ENCODE assay signal across 13 cellular contexts in the genomic region with DNA sequence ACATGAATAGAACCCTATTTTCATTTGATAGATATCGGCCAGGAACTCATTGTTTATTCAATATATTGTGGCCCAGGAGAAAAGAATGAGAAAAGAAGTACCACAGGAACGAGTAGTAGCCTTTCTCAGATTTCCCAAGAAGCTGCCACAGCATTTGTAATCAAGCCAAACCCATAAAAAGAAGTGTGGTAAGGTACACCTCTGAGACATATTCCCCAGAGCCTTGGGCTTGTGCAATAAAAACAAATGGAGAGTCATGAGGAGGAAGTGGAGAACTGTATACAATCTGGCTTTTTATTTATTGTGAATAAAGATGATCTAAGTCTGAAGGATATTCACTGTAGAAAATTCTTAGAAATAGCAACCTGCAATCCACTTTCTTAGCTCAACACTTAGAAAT. TPM values are rescaled to one million over a fixed set of nuclear protein-coding genes. Genes with fewer than 3 reads are reported as not detected.
DNase-seq lines count a peak whose midpoint lies in the region; ATAC-seq and TF ChIP-seq lines count a peak whose summit lies in the region.
"Had no signal": no experiment of that assay in that cellular context is flagged by ENCODE, and none has a peak within 500 bp of the region (broad histone marks: within the 10 kb centered on the region; RNA-seq: fewer than 3 reads in every experiment).

No MANE protein-coding gene starts in this region.

- no peak overlapping the region for H3K4me3 Mint-ChIP-seq in activated T-helper 1 cell treated with anti-CD3 and anti-CD28 coated beads, Interleukin-12 subunit alpha, Interleukin-12 subunit beta, Interleukin-2, Interleukin-4 antibody, amounts not matched to agents 30 ng/mL and 10 ng/mL and 1 ng/mL, durations not matched to agents 14 hours and 24 hours and 36 hours
- H3K4me3 Mint-ChIP-seq in H9, result no peak overlapping the region
- H3K4me3 Mint-ChIP-seq: activated T-cell treated with anti-CD3 and anti-CD28 coated beads, Interleukin-2, amount 50 U/mL, for 24 hours had no signal

- no peaks in the 10 kb centered on the region for H3K79me2 ChIP-seq in H9 (ENCODE audit: insufficient read depth, low read length)

- H2AK9ac ChIP-seq in IMR-90 (replicated peaks; ENCODE audit: low read depth, low read length, poor library complexity), result no peak overlapping the region

- H3K9me3 Mint-ChIP-seq in activated T-helper 1 cell treated with anti-CD3 and anti-CD28 coated beads, Interleukin-12 subunit alpha, Interleukin-12 subunit beta, Interleukin-2, Interleukin-4 antibody, amounts not matched to agents 30 ng/mL and 10 ng/mL and 1 ng/mL, durations not matched to agents 14 hours and 24 hours and 36 hours, result no peaks in the 10 kb centered on the region
- H3K9me3 Mint-ChIP-seq in H9, result no peaks in the 10 kb centered on the region
- H3K9me3 Mint-ChIP-seq: activated T-cell treated with anti-CD3 and anti-CD28 coated beads, Interleukin-2, amount 50 U/mL, for 24 hours had no signal

- H4K20me1 ChIP-seq in IMR-90 (ENCODE audit: insufficient read depth, low read length), result no peaks in the 10 kb centered on the region
- H4K20me1 ChIP-seq in H9 (ENCODE audit: control insufficient read depth, insufficient read depth, insufficient read length), result no peaks in the 10 kb centered on the region

- H2AFZ ChIP-seq in IMR-90 (replicated peaks; ENCODE audit: low read length, poor library complexity), result no peak overlapping the region
- H2AFZ ChIP-seq in H9 (ENCODE audit: low read length), result no peak overlapping the region

- TF ChIP-seq CTCF in AG09319 (IDR thresholded peaks at IDR 0.05; ENCODE audit: low read depth, low read length) (no peak), IMR-90 (conservative IDR thresholded peaks at IDR 0.05; ENCODE audit: low read depth, low read length) (no peak), H9 (conservative IDR thresholded peaks at IDR 0.05) (no peak)

- no peak overlapping the region for H2BK20ac ChIP-seq in IMR-90 (ENCODE audit: low read depth, low read length)
- no peak overlapping the region for H2BK20ac ChIP-seq in H9 (ENCODE audit: low read depth, low read length, poor library complexity, severe bottlenecking)

- H3K56ac ChIP-seq in IMR-90 (ENCODE audit: extremely low read depth, insufficient read depth, low read length) (no peak overlapping the region), H9 (ENCODE audit: insufficient read length, low read depth, low read length) (no peak overlapping the region)

- H4K5ac ChIP-seq in IMR-90 (ENCODE audit: low read depth, low read length) (no peak overlapping the region), H9 (ENCODE audit: insufficient read length, low read depth, low read length) (no peak overlapping the region)

- BruUV-seq in IMR-90 (replicated peaks; lab: Mats Ljungman, UMichigan), result no TSS peak

- H2BK5ac ChIP-seq in IMR-90 (ENCODE audit: low read depth, low read length, poor library complexity, severe bottlenecking) (no peak overlapping the region), H9 (ENCODE audit: insufficient read length, low read length) (no peak overlapping the region)

- H3K18ac ChIP-seq in IMR-90 (ENCODE audit: low read depth, low read length) (no peak overlapping the region), H9 (ENCODE audit: insufficient read length, low read depth, low read length) (no peak overlapping the region)

- no peaks in the 10 kb centered on the region for H3K36me3 Mint-ChIP-seq in activated T-helper 1 cell treated with anti-CD3 and anti-CD28 coated beads, Interleukin-12 subunit alpha, Interleukin-12 subunit beta, Interleukin-2, Interleukin-4 antibody, amounts not matched to agents 30 ng/mL and 10 ng/mL and 1 ng/mL, durations not matched to agents 14 hours and 24 hours and 36 hours (ENCODE audit: low read depth)
- H3K36me3 Mint-ChIP-seq in H9 (ENCODE audit: insufficient read depth in 1 of 3, low read depth in 3 of 3), result no peaks in the 10 kb centered on the region

- H4K8ac ChIP-seq in IMR-90 (ENCODE audit: low read depth in 2 of 2, low read length in 2 of 2), result no peak overlapping the region
- no peak overlapping the region for H4K8ac ChIP-seq in H9 (replicated peaks; ENCODE audit: insufficient read length, low read depth, low read length)

- no peak overlapping the region for H2BK15ac ChIP-seq in IMR-90 (ENCODE audit: low read depth, low read length)
- no peak overlapping the region for H2BK15ac ChIP-seq in H9 (ENCODE audit: low read depth, low read length)

- H4K91ac ChIP-seq in IMR-90 (ENCODE audit: insufficient read depth, low read depth, low read length), result no peak overlapping the region
- no peak overlapping the region for H4K91ac ChIP-seq in H9 (ENCODE audit: insufficient read length, low read depth, low read length)

- intact Hi-C loops in IMR-90 (cut with micrococcal nuclease), result no loop called here
- intact Hi-C loops in activated T-helper 1 cell treated with anti-CD3 and anti-CD28 coated beads, Interleukin-12 subunit alpha, Interleukin-12 subunit beta, Interleukin-2, Interleukin-4 antibody, amounts not matched to agents 30 ng/mL and 10 ng/mL and 1 ng/mL, durations not matched to agents 14 hours and 24 hours and 36 hours (cut with micrococcal nuclease), result no loop called here

- H3K9ac ChIP-seq in IMR-90 (ENCODE audit: low read depth, low read length) (no peak overlapping the region), H9 (ENCODE audit: extremely low read depth, insufficient read length, low read length) (no peak overlapping the region)

- no peak for TF ChIP-seq RAD21 in IMR-90 (IDR thresholded peaks at IDR 0.05; ENCODE audit: low read length)

- no peak overlapping the region for H3K27ac Mint-ChIP-seq in activated T-helper 1 cell treated with anti-CD3 and anti-CD28 coated beads, Interleukin-12 subunit alpha, Interleukin-12 subunit beta, Interleukin-2, Interleukin-4 antibody, amounts not matched to agents 30 ng/mL and 10 ng/mL and 1 ng/mL, durations not matched to agents 14 hours and 24 hours and 36 hours
- H3K27ac Mint-ChIP-seq in H9, result no peak overlapping the region
- H3K27ac Mint-ChIP-seq: activated T-cell treated with anti-CD3 and anti-CD28 coated beads, Interleukin-2, amount 50 U/mL, for 24 hours had no signal

- H3K23me2 ChIP-seq in H9 (ENCODE audit: insufficient read length, low read depth, low read length, poor library complexity, severe bottlenecking), result no peaks in the 10 kb centered on the region

- no CpG with 5 or more reads among the region's 2 CpGs for WGBS in IMR-90 (ENCODE audit: extremely low coverage in 2 of 2, insufficient read length in 1 of 2), 2 experiments
- WGBS in H9 (ENCODE audit: extremely low coverage, insufficient read length, low lambda C conversion rate), result no CpG with 5 or more reads among the region's 2 CpGs

- H3K9me3 ChIP-seq in IMR-90 (ENCODE audit: control insufficient read depth, insufficient read depth, low read length), result no peaks in the 10 kb centered on the region
- H3K9me3 ChIP-seq in H9 (ENCODE audit: control insufficient read depth, low read depth, low read length), result no peaks in the 10 kb centered on the region
- H3K9me3 ChIP-seq: body of pancreas had no signal

- in situ Hi-C loops in IMR-90 (cut with MboI; ENCODE audit: low sequenced_read_pairs), result no loop called here

- ATAC-seq in IMR-90 (ENCODE audit: low read depth) (peak; percentile 79), GM21825 (IDR thresholded peaks at IDR 0.05; ENCODE audit: unreplicated experiment) (no peak)
- ATAC-seq: body of pancreas had no signal

- H3K27me3 ChIP-seq in IMR-90 (ENCODE audit: control insufficient read depth, insufficient read depth, low read length) (peaks cover 5% of the 10 kb centered on the region), H9 (ENCODE audit: insufficient read depth, low read length) (no peaks in the 10 kb centered on the region)
- H3K27me3 ChIP-seq: body of pancreas had no signal

- dilution Hi-C loops in IMR-90 (cut with HindIII; ENCODE audit: low sequenced_read_pairs, unreplicated experiment), result no loop called here

- H2AK5ac ChIP-seq in IMR-90 (ENCODE audit: low read depth, low read length), result no peak overlapping the region
- no peak overlapping the region for H2AK5ac ChIP-seq in H9 (ENCODE audit: insufficient read length, low read length)

- H3K14ac ChIP-seq in IMR-90 (replicated peaks; ENCODE audit: low read depth, low read length), result no peak overlapping the region
- H3K14ac ChIP-seq in H9 (ENCODE audit: insufficient read depth, low read length), result no peak overlapping the region

- POLR2A ChIA-PET in IMR-90 (lab: Charles Lee; ENCODE audit: unreplicated experiment), result no interaction called here

- H2BK120ac ChIP-seq in IMR-90 (ENCODE audit: low read depth, low read length) (no peak overlapping the region), H9 (ENCODE audit: low read depth, low read length, poor library complexity, severe bottlenecking) (no peak overlapping the region)

- H3K36me3 ChIP-seq in IMR-90 (ENCODE audit: control insufficient read depth, insufficient read depth, low read length), result no peaks in the 10 kb centered on the region

- no peak overlapping the region for H3K4me3 ChIP-seq in IMR-90 (ENCODE audit: insufficient read depth, low read depth, low read length)
- H3K4me3 ChIP-seq: body of pancreas had no signal

- H3K9me1 ChIP-seq in IMR-90 (ENCODE audit: insufficient read depth, low read length), result no peaks in the 10 kb centered on the region

- H3K4ac ChIP-seq in IMR-90 (ENCODE audit: low read depth, low read length) (no peak overlapping the region), H9 (ENCODE audit: low read depth, low read length) (no peak overlapping the region)

- DNase-seq in AG09319 (ENCODE audit: extremely low read depth, low read depth) (peak; percentile 44), IMR-90 (peak; percentile 71), astrocyte of the hippocampus (ENCODE audit: low read depth, low spot score) (peak; percentile 58), iris pigment epithelial cell (ENCODE audit: low read depth) (peak; percentile 89), D341Med (ENCODE audit: low spot score) (no peak), H9 (no peak)
- no peak for DNase-seq in activated T-helper 1 cell treated with anti-CD3 and anti-CD28 coated beads, Interleukin-12 subunit alpha, Interleukin-12 subunit beta, Interleukin-2, Interleukin-4 antibody, amounts not matched to agents 30 ng/mL and 10 ng/mL and 1 ng/mL, durations not matched to agents 14 hours and 24 hours and 36 hours (ENCODE audit: low spot score)
- DNase-seq: activated CD4-positive, CD25-positive, alpha-beta regulatory T cell treated with anti-CD3 and anti-CD28 coated beads, Interleukin-2, amount 50 U/mL, for 72 hours; activated T-cell treated with anti-CD3 and anti-CD28 coated beads, Interleukin-2, amount 50 U/mL, for 24 hours; body of pancreas; NCI-H526; SIG-M5 had no signal

- H3K27ac ChIP-seq in IMR-90 (ENCODE audit: insufficient read depth, low read length) (no peak overlapping the region), H9 (ENCODE audit: insufficient read length, low read depth, low read length) (no peak overlapping the region)
- H3K27ac ChIP-seq: body of pancreas had no signal

- peaks cover 3% of the 10 kb centered on the region for H3K27me3 Mint-ChIP-seq in activated T-helper 1 cell treated with anti-CD3 and anti-CD28 coated beads, Interleukin-12 subunit alpha, Interleukin-12 subunit beta, Interleukin-2, Interleukin-4 antibody, amounts not matched to agents 30 ng/mL and 10 ng/mL and 1 ng/mL, durations not matched to agents 14 hours and 24 hours and 36 hours (ENCODE audit: insufficient read depth)
- no peaks in the 10 kb centered on the region; the same call in 1 of the 2 replicates for H3K27me3 Mint-ChIP-seq in H9 (ENCODE audit: low read depth)

- no peak overlapping the region for H2BK12ac ChIP-seq in H9 (ENCODE audit: insufficient read length, low read depth, low read length)

- H3K4me2 ChIP-seq in IMR-90 (ENCODE audit: low read depth, low read length), result no peak overlapping the region
- H3K4me2 ChIP-seq in H9 (ENCODE audit: insufficient read depth, insufficient read length, low read length), result no peak overlapping the region

- no peaks in the 10 kb centered on the region for H3K79me1 ChIP-seq in IMR-90 (ENCODE audit: low read depth in 1 of 2, low read length in 2 of 2)
- no peaks in the 10 kb centered on the region for H3K79me1 ChIP-seq in H9 (ENCODE audit: insufficient read depth, low read depth, low read length, poor library complexity, severe bottlenecking)

- no peak overlapping the region for H3T11ph ChIP-seq in H9 (ENCODE audit: low read length)

- TF ChIP-seq POLR2A in IMR-90 (IDR thresholded peaks at IDR 0.05; ENCODE audit: low read depth, low read length), result no peak

- CTCF ChIA-PET in IMR-90 (lab: Yijun Ruan, JAX), result no interaction called here

- H3K4me1 ChIP-seq in IMR-90 (ENCODE audit: control insufficient read depth, insufficient read depth, low read length) (peaks cover 5% of the 10 kb centered on the region; the same call in 1 of the 2 replicates), H9 (ENCODE audit: insufficient read depth, low read length) (no peaks in the 10 kb centered on the region)
- H3K4me1 ChIP-seq: body of pancreas had no signal

- no peaks in the 10 kb centered on the region for H3K4me1 Mint-ChIP-seq in activated T-helper 1 cell treated with anti-CD3 and anti-CD28 coated beads, Interleukin-12 subunit alpha, Interleukin-12 subunit beta, Interleukin-2, Interleukin-4 antibody, amounts not matched to agents 30 ng/mL and 10 ng/mL and 1 ng/mL, durations not matched to agents 14 hours and 24 hours and 36 hours (ENCODE audit: low read depth)
- peaks cover 7 to 12% of the 10 kb centered on the region in 2 experiments for H3K4me1 Mint-ChIP-seq in H9

- H3K23ac ChIP-seq in IMR-90 (ENCODE audit: low read depth, low read length) (no peak overlapping the region), H9 (ENCODE audit: insufficient read length, low read depth, low read length) (no peak overlapping the region)

RNA-seq across cellular contexts. Expression of gene KIF6, which starts 36.7 kb away (rescaled TPM):
- total RNA-seq in IMR-90 (2012; rRNA removed), result under 0.01 TPM in 1 of 2 replicates, not detected in the other
- polyA plus RNA-seq in IMR-90 (2012; rRNA removed), result 0.09 and 0.10 TPM in 2 replicates
- polyA plus RNA-seq in IMR-90 (2012; cell fraction: cytosol; rRNA removed), result 0.01 and 0.03 TPM in 2 replicates
- polyA plus RNA-seq in IMR-90 (2012; cell fraction: nucleus; rRNA removed; ENCODE audit: low replicate concordance), result 0.03 TPM in 1 of 2 replicates, not detected in the other
- 0.08 and 0.15 TPM in 2 replicates for total RNA-seq in activated T-helper 1 cell treated with anti-CD3 and anti-CD28 coated beads, Interleukin-12 subunit alpha, Interleukin-12 subunit beta, Interleukin-2, Interleukin-4 antibody, amounts not matched to agents 30 ng/mL and 10 ng/mL and 1 ng/mL, durations not matched to agents 14 hours and 24 hours and 36 hours
- total RNA-seq in H9 (2021), result 0.63 and 0.88 TPM in 2 replicates
- total RNA-seq: body of pancreas had no signal

Comparison
In these comparisons a context has a peak if more than half of its experiments do, and no peak if none do; other contexts are left out.
1. DNase-seq: peak in AG09319 (single experiment), IMR-90 (single experiment), astrocyte of the hippocampus (single experiment) and iris pigment epithelial cell (single experiment); none in activated T-helper 1 cell treated with anti-CD3 and anti-CD28 coated beads, Interleukin-12 subunit alpha, Interleukin-12 subunit beta, Interleukin-2, Interleukin-4 antibody, amounts not matched to agents 30 ng/mL and 10 ng/mL and 1 ng/mL, durations not matched to agents 14 hours and 24 hours and 36 hours (single experiment), D341Med (single experiment) and H9 (single experiment).